Comparison of ENCODE assay signal across 2 cellular contexts in the genomic region with DNA sequence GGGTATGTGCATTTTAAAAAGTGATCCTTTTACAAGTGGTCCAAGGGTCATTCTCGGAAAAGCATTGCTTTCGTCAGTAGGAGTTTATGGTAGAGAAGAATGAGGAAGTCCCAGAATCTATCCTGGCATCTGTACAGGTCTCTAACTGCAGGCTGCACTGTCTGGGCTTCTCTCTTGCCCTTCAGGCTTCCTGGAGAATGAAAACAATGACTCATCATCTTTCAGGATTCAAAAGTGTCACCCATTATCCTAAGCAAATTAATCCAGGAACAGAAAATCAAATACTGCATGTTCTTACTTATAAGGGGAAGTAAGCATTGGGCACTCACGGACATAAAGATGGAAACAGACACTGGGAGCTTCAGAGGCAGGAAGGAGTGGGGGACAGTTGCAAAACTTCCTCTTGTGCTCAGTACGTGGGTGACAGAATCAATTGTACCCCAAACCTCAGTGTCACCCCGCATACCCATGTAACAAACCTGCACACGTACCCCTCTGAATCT.
TF ChIP-seq lines count a peak whose summit lies in the region.

No MANE protein-coding gene starts in this region.

TF ChIP-seq in K562, 482 proteins besides CTCF, POLR2A, EP300 and RAD21 (continued from another document and continues in another):
- TF ChIP-seq, protein P1, sequence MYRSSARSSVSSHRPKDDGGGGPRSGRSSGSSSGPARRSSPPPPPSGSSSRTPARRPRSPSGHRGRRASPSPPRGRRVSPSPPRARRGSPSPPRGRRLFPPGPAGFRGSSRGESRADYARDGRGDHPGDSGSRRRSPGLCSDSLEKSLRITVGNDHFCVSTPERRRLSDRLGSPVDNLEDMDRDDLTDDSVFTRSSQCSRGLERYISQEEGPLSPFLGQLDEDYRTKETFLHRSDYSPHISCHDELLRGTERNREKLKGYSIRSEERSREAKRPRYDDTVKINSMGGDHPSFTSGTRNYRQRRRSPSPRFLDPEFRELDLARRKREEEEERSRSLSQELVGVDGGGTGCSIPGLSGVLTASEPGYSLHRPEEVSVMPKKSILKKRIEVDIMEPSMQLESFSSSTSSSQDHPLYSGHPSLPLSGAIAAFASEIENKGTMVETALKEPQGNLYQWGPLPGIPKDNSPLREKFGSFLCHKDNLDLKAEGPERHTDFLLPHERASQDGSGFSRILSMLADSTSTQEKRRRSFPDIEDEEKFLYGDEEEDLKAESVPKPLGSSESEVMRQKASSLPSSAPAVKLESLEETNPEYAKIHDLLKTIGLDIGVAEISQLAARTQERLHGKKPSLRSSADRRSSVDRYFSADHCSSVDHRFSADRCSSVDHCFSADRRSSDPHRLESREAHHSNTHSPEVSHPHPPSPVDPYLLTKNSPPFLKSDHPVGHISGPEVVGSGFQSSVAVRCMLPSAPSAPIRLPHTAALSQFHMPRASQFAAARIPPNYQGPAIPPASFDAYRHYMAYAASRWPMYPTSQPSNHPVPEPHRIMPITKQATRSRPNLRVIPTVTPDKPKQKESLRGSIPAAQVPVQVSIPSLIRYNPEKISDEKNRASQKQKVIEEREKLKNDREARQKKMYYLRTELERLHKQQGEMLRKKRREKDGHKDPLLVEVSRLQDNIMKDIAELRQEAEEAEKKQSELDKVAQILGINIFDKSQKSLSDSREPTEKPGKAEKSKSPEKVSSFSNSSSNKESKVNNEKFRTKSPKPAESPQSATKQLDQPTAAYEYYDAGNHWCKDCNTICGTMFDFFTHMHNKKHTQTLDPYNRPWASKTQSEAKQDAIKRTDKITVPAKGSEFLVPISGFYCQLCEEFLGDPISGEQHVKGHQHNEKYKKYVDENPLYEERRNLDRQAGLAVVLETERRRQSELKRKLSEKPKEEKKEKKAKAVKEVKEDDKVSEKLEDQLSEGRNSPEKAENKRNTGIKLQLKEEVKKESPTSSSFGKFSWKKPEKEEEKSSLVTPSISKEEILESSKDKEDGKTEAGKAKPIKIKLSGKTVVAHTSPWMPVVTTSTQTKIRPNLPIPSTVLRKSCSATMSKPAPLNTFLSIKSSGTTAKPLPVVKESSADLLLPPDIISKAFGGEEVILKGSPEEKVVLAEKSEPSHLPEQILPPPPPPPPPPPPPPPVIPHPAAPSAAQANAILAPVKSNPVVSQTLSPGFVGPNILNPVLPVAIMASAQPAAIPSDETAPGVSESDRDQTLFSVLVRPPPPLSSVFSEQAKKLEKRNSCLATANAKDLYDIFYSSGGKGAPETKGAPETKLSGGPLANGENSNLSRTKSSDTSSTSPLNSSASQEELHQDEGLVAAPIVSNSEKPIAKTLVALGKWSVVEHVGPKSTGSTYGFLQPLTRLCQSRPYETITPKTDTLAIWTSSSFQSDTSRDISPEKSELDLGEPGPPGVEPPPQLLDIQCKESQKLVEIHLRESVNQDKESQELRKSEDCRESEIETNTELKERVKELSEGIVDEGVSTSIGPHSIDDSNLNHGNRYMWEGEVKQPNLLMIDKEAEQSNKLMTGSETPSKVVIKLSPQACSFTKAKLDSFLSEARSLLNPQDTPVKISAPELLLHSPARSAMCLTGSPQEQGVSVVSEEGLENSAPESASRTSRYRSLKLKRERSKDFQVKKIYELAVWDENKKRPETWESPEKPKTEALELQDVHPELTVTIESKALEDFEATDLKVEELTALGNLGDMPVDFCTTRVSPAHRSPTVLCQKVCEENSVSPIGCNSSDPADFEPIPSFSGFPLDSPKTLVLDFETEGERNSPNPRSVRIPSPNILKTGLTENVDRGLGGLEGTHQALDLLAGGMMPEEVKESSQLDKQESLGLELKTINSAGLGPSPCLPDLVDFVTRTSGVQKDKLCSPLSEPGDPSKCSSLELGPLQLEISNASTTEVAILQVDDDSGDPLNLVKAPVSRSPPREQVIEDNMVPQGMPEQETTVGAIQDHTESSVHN (IDR thresholded peaks at IDR 0.05; ENCODE audit: borderline replicate concordance in 1 of 2, low read depth in 1 of 2): peak in 1 of 2 experiments; percentile 75; a peak in 2 of 4 replicates
- TF ChIP-seq MTA3 (IDR thresholded peaks at IDR 0.05; ENCODE audit: borderline replicate concordance): peak; percentile 88; the same call in 1 of the 2 replicates
- peak; percentile 98 for TF ChIP-seq NFE2L1 (tag; IDR thresholded peaks at IDR 0.05; ENCODE audit: borderline replicate concordance, low read depth)
- TF ChIP-seq FOSL1 (tag; conservative IDR thresholded peaks at IDR 0.05): peak; percentile 92
- TF ChIP-seq, protein P2, sequence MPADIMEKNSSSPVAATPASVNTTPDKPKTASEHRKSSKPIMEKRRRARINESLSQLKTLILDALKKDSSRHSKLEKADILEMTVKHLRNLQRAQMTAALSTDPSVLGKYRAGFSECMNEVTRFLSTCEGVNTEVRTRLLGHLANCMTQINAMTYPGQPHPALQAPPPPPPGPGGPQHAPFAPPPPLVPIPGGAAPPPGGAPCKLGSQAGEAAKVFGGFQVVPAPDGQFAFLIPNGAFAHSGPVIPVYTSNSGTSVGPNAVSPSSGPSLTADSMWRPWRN (IDR thresholded peaks at IDR 0.05; ENCODE audit: low read depth): no peak
- TF ChIP-seq, protein P3, sequence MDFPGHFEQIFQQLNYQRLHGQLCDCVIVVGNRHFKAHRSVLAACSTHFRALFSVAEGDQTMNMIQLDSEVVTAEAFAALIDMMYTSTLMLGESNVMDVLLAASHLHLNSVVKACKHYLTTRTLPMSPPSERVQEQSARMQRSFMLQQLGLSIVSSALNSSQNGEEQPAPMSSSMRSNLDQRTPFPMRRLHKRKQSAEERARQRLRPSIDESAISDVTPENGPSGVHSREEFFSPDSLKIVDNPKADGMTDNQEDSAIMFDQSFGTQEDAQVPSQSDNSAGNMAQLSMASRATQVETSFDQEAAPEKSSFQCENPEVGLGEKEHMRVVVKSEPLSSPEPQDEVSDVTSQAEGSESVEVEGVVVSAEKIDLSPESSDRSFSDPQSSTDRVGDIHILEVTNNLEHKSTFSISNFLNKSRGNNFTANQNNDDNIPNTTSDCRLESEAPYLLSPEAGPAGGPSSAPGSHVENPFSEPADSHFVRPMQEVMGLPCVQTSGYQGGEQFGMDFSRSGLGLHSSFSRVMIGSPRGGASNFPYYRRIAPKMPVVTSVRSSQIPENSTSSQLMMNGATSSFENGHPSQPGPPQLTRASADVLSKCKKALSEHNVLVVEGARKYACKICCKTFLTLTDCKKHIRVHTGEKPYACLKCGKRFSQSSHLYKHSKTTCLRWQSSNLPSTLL (IDR thresholded peaks at IDR 0.05): peak; percentile 90
- TF ChIP-seq POLR2AphosphoS5 (IDR thresholded peaks at IDR 0.05; ENCODE audit: control insufficient read depth, insufficient read depth, low read depth, low read length): peak; percentile 44; the same call in 1 of the 2 replicates
- peak; percentile 80; the same call in 1 of the 2 replicates for TF ChIP-seq ZNF197 (CRISPR knock-in tag; IDR thresholded peaks at IDR 0.05; ENCODE audit: low read depth)

TF ChIP-seq in HepG2, 621 proteins besides CTCF, POLR2A, EP300 and RAD21 (continued from another document):
- no peak for TF ChIP-seq PHF5A (CRISPR knock-in tag; IDR thresholded peaks at IDR 0.05; ENCODE audit: low read depth, unreplicated experiment)
- peak; percentile 69 for TF ChIP-seq MAFF (IDR thresholded peaks at IDR 0.05; ENCODE audit: low read depth, low read length)
- TF ChIP-seq DR1 (CRISPR knock-in tag; IDR thresholded peaks at IDR 0.05): no peak
- TF ChIP-seq GATAD2A (CRISPR knock-in tag; IDR thresholded peaks at IDR 0.05): peak; percentile 18; the same call in 1 of the 2 replicates
- TF ChIP-seq ZNF230 (CRISPR knock-in tag; IDR thresholded peaks at IDR 0.05): no peak
- TF ChIP-seq, protein P4, sequence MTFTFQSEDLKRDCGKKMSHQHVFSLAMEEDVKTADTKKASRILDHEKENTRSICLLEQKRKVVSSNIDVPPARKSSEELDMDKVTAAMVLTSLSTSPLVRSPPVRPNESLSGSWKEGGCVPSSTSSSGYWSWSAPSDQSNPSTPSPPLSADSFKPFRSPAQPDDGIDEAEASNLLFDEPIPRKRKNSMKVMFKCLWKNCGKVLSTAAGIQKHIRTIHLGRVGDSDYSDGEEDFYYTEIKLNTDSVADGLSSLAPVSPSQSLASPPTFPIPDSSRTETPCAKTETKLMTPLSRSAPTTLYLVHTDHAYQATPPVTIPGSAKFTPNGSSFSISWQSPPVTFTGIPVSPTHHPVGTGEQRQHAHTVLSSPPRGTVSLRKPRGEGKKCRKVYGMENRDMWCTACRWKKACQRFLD (CRISPR knock-in tag; IDR thresholded peaks at IDR 0.05; ENCODE audit: borderline replicate concordance): no peak
- TF ChIP-seq SNAI1 (CRISPR knock-in tag; IDR thresholded peaks at IDR 0.05; ENCODE audit: borderline replicate concordance): no peak
- peak; percentile 88 for TF ChIP-seq NFE2L2 (IDR thresholded peaks at IDR 0.05; ENCODE audit: low read length)
- TF ChIP-seq, protein P5, sequence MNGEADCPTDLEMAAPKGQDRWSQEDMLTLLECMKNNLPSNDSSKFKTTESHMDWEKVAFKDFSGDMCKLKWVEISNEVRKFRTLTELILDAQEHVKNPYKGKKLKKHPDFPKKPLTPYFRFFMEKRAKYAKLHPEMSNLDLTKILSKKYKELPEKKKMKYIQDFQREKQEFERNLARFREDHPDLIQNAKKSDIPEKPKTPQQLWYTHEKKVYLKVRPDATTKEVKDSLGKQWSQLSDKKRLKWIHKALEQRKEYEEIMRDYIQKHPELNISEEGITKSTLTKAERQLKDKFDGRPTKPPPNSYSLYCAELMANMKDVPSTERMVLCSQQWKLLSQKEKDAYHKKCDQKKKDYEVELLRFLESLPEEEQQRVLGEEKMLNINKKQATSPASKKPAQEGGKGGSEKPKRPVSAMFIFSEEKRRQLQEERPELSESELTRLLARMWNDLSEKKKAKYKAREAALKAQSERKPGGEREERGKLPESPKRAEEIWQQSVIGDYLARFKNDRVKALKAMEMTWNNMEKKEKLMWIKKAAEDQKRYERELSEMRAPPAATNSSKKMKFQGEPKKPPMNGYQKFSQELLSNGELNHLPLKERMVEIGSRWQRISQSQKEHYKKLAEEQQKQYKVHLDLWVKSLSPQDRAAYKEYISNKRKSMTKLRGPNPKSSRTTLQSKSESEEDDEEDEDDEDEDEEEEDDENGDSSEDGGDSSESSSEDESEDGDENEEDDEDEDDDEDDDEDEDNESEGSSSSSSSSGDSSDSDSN (CRISPR knock-in tag; IDR thresholded peaks at IDR 0.05): no peak
- TF ChIP-seq MAFK (conservative IDR thresholded peaks at IDR 0.05 in 1 of 2, IDR thresholded peaks at IDR 0.05 in 1 of 2; ENCODE audit: low read length in 2 of 2): peak; percentile 67 to 82
- peak; percentile 81 for TF ChIP-seq ELF1 (CRISPR knock-in tag; IDR thresholded peaks at IDR 0.05)
- TF ChIP-seq, protein P6, sequence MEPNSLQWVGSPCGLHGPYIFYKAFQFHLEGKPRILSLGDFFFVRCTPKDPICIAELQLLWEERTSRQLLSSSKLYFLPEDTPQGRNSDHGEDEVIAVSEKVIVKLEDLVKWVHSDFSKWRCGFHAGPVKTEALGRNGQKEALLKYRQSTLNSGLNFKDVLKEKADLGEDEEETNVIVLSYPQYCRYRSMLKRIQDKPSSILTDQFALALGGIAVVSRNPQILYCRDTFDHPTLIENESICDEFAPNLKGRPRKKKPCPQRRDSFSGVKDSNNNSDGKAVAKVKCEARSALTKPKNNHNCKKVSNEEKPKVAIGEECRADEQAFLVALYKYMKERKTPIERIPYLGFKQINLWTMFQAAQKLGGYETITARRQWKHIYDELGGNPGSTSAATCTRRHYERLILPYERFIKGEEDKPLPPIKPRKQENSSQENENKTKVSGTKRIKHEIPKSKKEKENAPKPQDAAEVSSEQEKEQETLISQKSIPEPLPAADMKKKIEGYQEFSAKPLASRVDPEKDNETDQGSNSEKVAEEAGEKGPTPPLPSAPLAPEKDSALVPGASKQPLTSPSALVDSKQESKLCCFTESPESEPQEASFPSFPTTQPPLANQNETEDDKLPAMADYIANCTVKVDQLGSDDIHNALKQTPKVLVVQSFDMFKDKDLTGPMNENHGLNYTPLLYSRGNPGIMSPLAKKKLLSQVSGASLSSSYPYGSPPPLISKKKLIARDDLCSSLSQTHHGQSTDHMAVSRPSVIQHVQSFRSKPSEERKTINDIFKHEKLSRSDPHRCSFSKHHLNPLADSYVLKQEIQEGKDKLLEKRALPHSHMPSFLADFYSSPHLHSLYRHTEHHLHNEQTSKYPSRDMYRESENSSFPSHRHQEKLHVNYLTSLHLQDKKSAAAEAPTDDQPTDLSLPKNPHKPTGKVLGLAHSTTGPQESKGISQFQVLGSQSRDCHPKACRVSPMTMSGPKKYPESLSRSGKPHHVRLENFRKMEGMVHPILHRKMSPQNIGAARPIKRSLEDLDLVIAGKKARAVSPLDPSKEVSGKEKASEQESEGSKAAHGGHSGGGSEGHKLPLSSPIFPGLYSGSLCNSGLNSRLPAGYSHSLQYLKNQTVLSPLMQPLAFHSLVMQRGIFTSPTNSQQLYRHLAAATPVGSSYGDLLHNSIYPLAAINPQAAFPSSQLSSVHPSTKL (CRISPR knock-in tag; IDR thresholded peaks at IDR 0.05): 0 out of 2 replicates have a peak, but pooled peaks have one; percentile 28
- TF ChIP-seq DMAP1 (CRISPR knock-in tag; IDR thresholded peaks at IDR 0.05): no peak
- TF ChIP-seq NR1H2 (CRISPR knock-in tag; IDR thresholded peaks at IDR 0.05; ENCODE audit: borderline replicate concordance, low read depth): no peak
